In genomic region chr4:107897823-107898222, GRCh38 we compare ENCODE assay signal across 24 cellular contexts. TPM values are rescaled to one million over a fixed set of nuclear protein-coding genes. Genes with fewer than 3 reads are reported as not detected.
DNase-seq lines count a peak whose midpoint lies in the region; ATAC-seq and TF ChIP-seq lines count a peak whose summit lies in the region.
"Had no signal": no experiment of that assay in that cellular context is flagged by ENCODE, and none has a peak within 500 bp of the region (broad histone marks: within the 10 kb centered on the region; RNA-seq: fewer than 3 reads in every experiment).

No MANE protein-coding gene starts in this region.

- peak overlapping the region; percentile 16 to 48 for H3K27ac ChIP-seq in ascending aorta
- peak overlapping the region; percentile 77 to 87 (median 81) for H3K27ac ChIP-seq in gastroesophageal sphincter
- no peak overlapping the region for H3K27ac ChIP-seq in brain microvascular endothelial cell
- H3K27ac ChIP-seq in dorsolateral prefrontal cortex = no peak overlapping the region
- no peak overlapping the region for H3K27ac ChIP-seq in A673 (ENCODE audit: low read depth, low read length, poor library complexity, severe bottlenecking)
- H3K27ac ChIP-seq: 22Rv1, cardiac muscle cell, gastrocnemius medialis, spleen had no signal

- no peak overlapping the region for H3K4me3 Mint-ChIP-seq in activated CD4-positive, alpha-beta T cell treated with anti-CD3 and anti-CD28 coated beads for 36 hours
- no peak overlapping the region for H3K4me3 Mint-ChIP-seq in stimulated activated effector memory CD8-positive, alpha-beta T cell treated with anti-CD3 and anti-CD28 coated beads, Interleukin-12 subunit alpha, Interleukin-12 subunit beta, amount 100 ng/mL, for 72 hours
- H3K4me3 Mint-ChIP-seq: CD4-positive, alpha-beta memory T cell; HFFc6; stimulated activated naive CD8-positive, alpha-beta T cell treated with anti-CD3 and anti-CD28 coated beads, Interleukin-15, Interleukin-2, amounts not matched to agents 100 ng/mL and 50 ng/mL, for 24 hours had no signal

- H3K27ac Mint-ChIP-seq in activated CD4-positive, alpha-beta T cell treated with anti-CD3 and anti-CD28 coated beads for 36 hours = no peak overlapping the region
- no peak overlapping the region for H3K27ac Mint-ChIP-seq in stimulated activated effector memory CD8-positive, alpha-beta T cell treated with anti-CD3 and anti-CD28 coated beads, Interleukin-12 subunit alpha, Interleukin-12 subunit beta, amount 100 ng/mL, for 72 hours
- H3K27ac Mint-ChIP-seq: CD4-positive, alpha-beta memory T cell; stimulated activated naive CD8-positive, alpha-beta T cell treated with anti-CD3 and anti-CD28 coated beads, Interleukin-15, Interleukin-2, amounts not matched to agents 100 ng/mL and 50 ng/mL, for 24 hours had no signal

- H3K36me3 Mint-ChIP-seq in activated CD4-positive, alpha-beta T cell treated with anti-CD3 and anti-CD28 coated beads for 36 hours (ENCODE audit: low read depth) = no peaks in the 10 kb centered on the region
- H3K36me3 Mint-ChIP-seq in stimulated activated effector memory CD8-positive, alpha-beta T cell treated with anti-CD3 and anti-CD28 coated beads, Interleukin-12 subunit alpha, Interleukin-12 subunit beta, amount 100 ng/mL, for 72 hours = no peaks in the 10 kb centered on the region
- H3K36me3 Mint-ChIP-seq: CD4-positive, alpha-beta memory T cell had no signal

- no TSS peak for BruUV-seq in A673 (replicated peaks; lab: Mats Ljungman, UMichigan)

- H3K4me1 Mint-ChIP-seq in activated CD4-positive, alpha-beta T cell treated with anti-CD3 and anti-CD28 coated beads for 36 hours = peaks cover 17% of the 10 kb centered on the region
- no peaks in the 10 kb centered on the region for H3K4me1 Mint-ChIP-seq in stimulated activated effector memory CD8-positive, alpha-beta T cell treated with anti-CD3 and anti-CD28 coated beads, Interleukin-12 subunit alpha, Interleukin-12 subunit beta, amount 100 ng/mL, for 72 hours
- H3K4me1 Mint-ChIP-seq: CD4-positive, alpha-beta memory T cell had no signal

- H3K36me3 ChIP-seq in ascending aorta = no peaks in the 10 kb centered on the region
- H3K36me3 ChIP-seq in gastroesophageal sphincter = no peaks in the 10 kb centered on the region
- H3K36me3 ChIP-seq in brain microvascular endothelial cell (replicated peaks) = no peaks in the 10 kb centered on the region
- H3K36me3 ChIP-seq in A673 (ENCODE audit: insufficient read depth, low read length, poor library complexity, severe bottlenecking) = no peaks in the 10 kb centered on the region
- H3K36me3 ChIP-seq: cardiac muscle cell, gastrocnemius medialis, spleen had no signal

- TF ChIP-seq EP300 in gastroesophageal sphincter (IDR thresholded peaks at IDR 0.05) = no peak

- no peak for DNase-seq in activated CD4-positive, alpha-beta T cell treated with anti-CD3 and anti-CD28 coated beads for 36 hours
- DNase-seq in activated CD4-positive, alpha-beta T cell treated with anti-CD3 and anti-CD28 coated beads for 48 hours = no peak
- DNase-seq in ascending aorta (ENCODE audit: low spot score in 2 of 2) (no peak), brain microvascular endothelial cell (no peak), dorsolateral prefrontal cortex (no peak), A673 (ENCODE audit: low spot score) (no peak)
- no peak for DNase-seq in stimulated activated effector memory CD8-positive, alpha-beta T cell treated with anti-CD3 and anti-CD28 coated beads, Interleukin-12 subunit alpha, Interleukin-12 subunit beta, amount 100 ng/mL, for 72 hours (ENCODE audit: low spot score in 2 of 2)
- DNase-seq: CD4-positive, alpha-beta memory T cell; gastrocnemius medialis; GDM1; HFFc6; hypothalamus; lower lobe of right lung; NCI-H1092 treated with DMSO at 0.1 percent for 48 hours; NCI-H2029; OCI-M1; SHP77 treated with DMSO at 0.1 percent for 48 hours; spleen; stimulated activated CD4-positive, alpha-beta T cell treated with anti-CD3 and anti-CD28 coated beads, Interleukin-4, amount 100 ng/mL, for 24 hours had no signal

- intact Hi-C loops in activated CD4-positive, alpha-beta T cell treated with anti-CD3 and anti-CD28 coated beads for 36 hours (cut with DNase I, micrococcal nuclease) = loop anchor here (2.0 to 5.0 kb wide), 2 partner anchors 35 to 76 kb away; partner anchors contain the start of gene SGMS2 (in 2 of the 2)
- intact Hi-C loops in ascending aorta (cut with DNase I) (no loop called here), dorsolateral prefrontal cortex (cut with DNase I) (no loop called here), A673 (cut with micrococcal nuclease; ENCODE audit: unreplicated experiment) (loop anchor here (5.0 kb wide), 1 partner anchor 71 kb away; no protein-coding TSS in a partner anchor)

- H3K27me3 Mint-ChIP-seq in activated CD4-positive, alpha-beta T cell treated with anti-CD3 and anti-CD28 coated beads for 36 hours = peaks cover 13% of the 10 kb centered on the region

- no peaks in the 10 kb centered on the region for H3K27me3 ChIP-seq in ascending aorta
- H3K27me3 ChIP-seq in gastroesophageal sphincter = no peaks in the 10 kb centered on the region
- no peaks in the 10 kb centered on the region for H3K27me3 ChIP-seq in brain microvascular endothelial cell (replicated peaks)
- H3K27me3 ChIP-seq in dorsolateral prefrontal cortex = no peaks in the 10 kb centered on the region
- H3K27me3 ChIP-seq in A673 (replicated peaks; ENCODE audit: insufficient read depth, low read depth, low read length, poor library complexity) = no peaks in the 10 kb centered on the region
- H3K27me3 ChIP-seq: cardiac muscle cell, gastrocnemius medialis had no signal

- no peak for TF ChIP-seq POLR2A in gastroesophageal sphincter (IDR thresholded peaks at IDR 0.05)

- H3K9me3 ChIP-seq in ascending aorta = no peaks in the 10 kb centered on the region
- H3K9me3 ChIP-seq in gastroesophageal sphincter = no peaks in the 10 kb centered on the region
- H3K9me3 ChIP-seq in A673 (ENCODE audit: low read depth, low read length, poor library complexity, severe bottlenecking) = no peaks in the 10 kb centered on the region
- H3K9me3 ChIP-seq: gastrocnemius medialis, lower lobe of right lung, spleen had no signal

- CTCF ChIA-PET in activated CD4-positive, alpha-beta T cell treated with anti-CD3 and anti-CD28 coated beads for 36 hours (lab: Charles Lee) = interaction anchor here (1.3 to 1.5 kb wide), 4 partner anchors 13 to 36 kb away, joined by 4 read pairs; no protein-coding TSS in a partner anchor
- CTCF ChIA-PET in A673 (lab: Charles Lee) = no interaction called here

- peak; percentile 58 for ATAC-seq in activated CD4-positive, alpha-beta T cell treated with anti-CD3 and anti-CD28 coated beads for 36 hours
- ATAC-seq in gastroesophageal sphincter = no peak
- ATAC-seq in stimulated activated effector memory CD8-positive, alpha-beta T cell treated with anti-CD3 and anti-CD28 coated beads, Interleukin-12 subunit alpha, Interleukin-12 subunit beta, amount 100 ng/mL, for 72 hours = peak; percentile 74
- ATAC-seq: gastrocnemius medialis, HepG2, lower lobe of right lung had no signal

- in situ Hi-C loops in brain microvascular endothelial cell (cut with HindIII; ENCODE audit: low pct_ligation_motif_present, low sequenced_read_pairs) = no loop called here

- H3K9me3 Mint-ChIP-seq in activated CD4-positive, alpha-beta T cell treated with anti-CD3 and anti-CD28 coated beads for 36 hours (ENCODE audit: low read depth) = no peaks in the 10 kb centered on the region
- no peaks in the 10 kb centered on the region for H3K9me3 Mint-ChIP-seq in stimulated activated effector memory CD8-positive, alpha-beta T cell treated with anti-CD3 and anti-CD28 coated beads, Interleukin-12 subunit alpha, Interleukin-12 subunit beta, amount 100 ng/mL, for 72 hours
- H3K9me3 Mint-ChIP-seq: CD4-positive, alpha-beta memory T cell; HFFc6; stimulated activated naive CD8-positive, alpha-beta T cell treated with anti-CD3 and anti-CD28 coated beads, Interleukin-15, Interleukin-2, amounts not matched to agents 100 ng/mL and 50 ng/mL, for 24 hours had no signal

- H3K4me3 ChIP-seq in ascending aorta = no peak overlapping the region
- no peak overlapping the region for H3K4me3 ChIP-seq in gastroesophageal sphincter
- H3K4me3 ChIP-seq in brain microvascular endothelial cell (ENCODE audit: low read depth, low read length) = no peak overlapping the region
- H3K4me3 ChIP-seq in dorsolateral prefrontal cortex = no peak overlapping the region
- H3K4me3 ChIP-seq in A673 (ENCODE audit: low read depth, low read length, poor library complexity, severe bottlenecking) = no peak overlapping the region
- H3K4me3 ChIP-seq: cardiac muscle cell, gastrocnemius medialis, lower lobe of right lung, spleen had no signal

- H3K4me1 ChIP-seq in ascending aorta (peaks cover 0 to 15% of the 10 kb centered on the region in 2 donors), gastroesophageal sphincter (peaks cover 37 to 97% (median 39%) of the 10 kb centered on the region in 3 donors), A673 (ENCODE audit: insufficient read depth, low read length, poor library complexity, severe bottlenecking) (peaks cover 4% of the 10 kb centered on the region)
- H3K4me1 ChIP-seq: spleen had no signal

- POLR2A ChIA-PET in activated CD4-positive, alpha-beta T cell treated with anti-CD3 and anti-CD28 coated beads for 36 hours (lab: Charles Lee) = no interaction called here
- POLR2A ChIA-PET in A673 (lab: Charles Lee; ENCODE audit: low non-redundant PET) = no interaction called here

- TF ChIP-seq CTCF in ascending aorta (IDR thresholded peaks at IDR 0.05) (no peak), gastroesophageal sphincter (IDR thresholded peaks at IDR 0.05) (no peak), brain microvascular endothelial cell (IDR thresholded peaks at IDR 0.05; ENCODE audit: low read depth, low read length, missing control alignments) (no peak), dorsolateral prefrontal cortex (IDR thresholded peaks at IDR 0.05 in 54 of 56, conservative IDR thresholded peaks at IDR 0.05 in 2 of 56; ENCODE audit: low read depth in 1 of 56, partially characterized antibody in 56 of 56) (no peak), A673 (conservative IDR thresholded peaks at IDR 0.05; ENCODE audit: low read depth, low read length) (no peak)

RNA-seq across cellular contexts. Expression of gene CYP2U1, which starts 33.5 kb away (rescaled TPM):
- total RNA-seq in activated CD4-positive, alpha-beta T cell treated with anti-CD3 and anti-CD28 coated beads for 36 hours = 1 to 10 TPM; 2.3 to 2.4 TPM
- 23.8 TPM for total RNA-seq in ascending aorta
- 10 to 100 TPM; 14.9 to 34.0 (median 27.3) TPM for total RNA-seq in gastroesophageal sphincter
- total RNA-seq in dorsolateral prefrontal cortex = 10 to 100 TPM in 119 of 120 experiments, 1 to 10 TPM in 1; 9.1 to 23.6 (median 15.5) TPM
- 0.82 and 1.5 TPM in 2 replicates for total RNA-seq in A673 (2021)

Comparison
In these comparisons a context has a peak if more than half of its experiments do, and no peak if none do; other contexts are left out.
1. H3K27ac ChIP-seq: peak in ascending aorta (2 of 2) and gastroesophageal sphincter (4 of 4); none in brain microvascular endothelial cell (single experiment), dorsolateral prefrontal cortex (0 of 59) and A673 (single experiment).
2. intact Hi-C loops: an anchor here in activated CD4-positive, alpha-beta T cell treated with anti-CD3 and anti-CD28 coated beads for 36 hours (2.0 to 5.0 kb wide) and A673 (5.0 kb wide); none called in ascending aorta and dorsolateral prefrontal cortex.